In the genomic region with DNA sequence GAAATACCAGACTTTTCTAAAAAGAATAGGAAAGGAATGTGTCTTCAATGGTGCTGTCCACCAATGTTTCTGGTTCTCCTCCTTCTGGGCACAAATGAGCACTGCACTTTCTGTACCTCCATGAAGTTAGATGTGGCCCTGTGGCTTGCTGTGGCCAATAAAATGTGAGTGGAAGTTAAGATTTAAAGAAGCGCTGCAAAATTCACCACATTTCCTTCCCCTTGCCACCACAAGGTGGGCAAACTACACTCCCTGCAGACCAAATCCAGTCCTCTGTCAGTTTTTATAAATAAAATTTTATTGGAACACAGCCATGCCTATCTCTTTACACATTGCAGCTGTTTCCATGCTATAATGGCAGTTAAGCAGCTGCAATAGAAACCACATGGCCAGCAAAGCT, we compare ENCODE assay signal across 1 cellular context.
TF ChIP-seq lines count a peak whose summit lies in the region.

No MANE protein-coding gene starts in this region.

TF ChIP-seq in HEK293T, 16 proteins besides CTCF, POLR2A, EP300 and RAD21 (continued from another document):
- TF ChIP-seq SUZ12 (IDR thresholded peaks at IDR 0.05) (no peak), NFRKB (IDR thresholded peaks at IDR 0.05) (no peak)
